1 cellular context compared by ENCODE assay signal in genomic region chr6:154458565-154459475, GRCh38.
A peak's percentile ranks its signal among the peaks of the same experiment; 100 is the strongest.
TF ChIP-seq lines count a peak whose summit lies in the region.

No MANE protein-coding gene starts in this region.

TF ChIP-seq in SK-N-SH treated with all-trans-retinoic acid at 6 μM for 48 hours, 23 proteins besides CTCF, POLR2A, EP300 and RAD21 (continued from another document):
- peak; percentile 48; the same call in 1 of the 2 replicates for TF ChIP-seq PATZ1 (CRISPR knock-in tag; IDR thresholded peaks at IDR 0.05; ENCODE audit: borderline replicate concordance)
- TF ChIP-seq SNAI2 (CRISPR knock-in tag; IDR thresholded peaks at IDR 0.05): no peak
- 0 out of 2 replicates have a peak, but pooled peaks have one; percentile 20 for TF ChIP-seq ZFP3 (CRISPR knock-in tag; IDR thresholded peaks at IDR 0.05)
- no peak for TF ChIP-seq PPARA (CRISPR knock-in tag; IDR thresholded peaks at IDR 0.05; ENCODE audit: borderline replicate concordance)
